ENCODE assay signal across 8 cellular contexts in genomic region chr14:106844608-106845285, GRCh38.
DNase-seq lines count a peak whose midpoint lies in the region; ATAC-seq, FAIRE-seq and TF ChIP-seq lines count a peak whose summit lies in the region.

No MANE protein-coding gene starts in this region.

- H2AFZ ChIP-seq in PC-3 (ENCODE audit: low read length), result peak overlapping the region; percentile 94

- H3K4me2 ChIP-seq in PC-3 (ENCODE audit: low read length), result peak overlapping the region; percentile 95

- peak overlapping the region; percentile 78 for H3K27ac ChIP-seq in PC-3 (ENCODE audit: low read length)

- H3F3A ChIP-seq in PC-3 (ENCODE audit: low read length, unreplicated experiment), result no peaks in the 10 kb centered on the region

- no peak for TF ChIP-seq CTCF in PC-3 (conservative IDR thresholded peaks at IDR 0.05; ENCODE audit: low read depth, low read length)

- H3K9ac ChIP-seq in PC-3 (ENCODE audit: low read length), result peak overlapping the region; percentile 76

- peaks cover 41% of the 10 kb centered on the region for H3K27me3 Mint-ChIP-seq in activated T-helper 2 cell treated with anti-CD3 and anti-CD28 coated beads, Interferon-gamma antibody, Interleukin-2, Interleukin-4, amounts not matched to agents 10 μg/mL and 5 μg/mL and 100 μg/mL, durations not matched to agents 14 hours and 24 hours and 36 hours (ENCODE audit: low read depth)
- H3K27me3 Mint-ChIP-seq in immature natural killer cell (ENCODE audit: low read depth in 3 of 3), result peaks cover 0 to 12% (median 6%) of the 10 kb centered on the region in 3 donors

- H3K9me3 Mint-ChIP-seq in activated T-helper 2 cell treated with anti-CD3 and anti-CD28 coated beads, Interferon-gamma antibody, Interleukin-2, Interleukin-4, amounts not matched to agents 10 μg/mL and 5 μg/mL and 100 μg/mL, durations not matched to agents 14 hours and 24 hours and 36 hours, result no peaks in the 10 kb centered on the region
- H3K9me3 Mint-ChIP-seq in immature natural killer cell, result no peaks in the 10 kb centered on the region

- POLR2A ChIA-PET in PC-3 (lab: Charles Lee; ENCODE audit: unreplicated experiment), result no interaction called here

- H4K20me1 ChIP-seq in PC-3 (ENCODE audit: low read length), result no peaks in the 10 kb centered on the region

- no peaks in the 10 kb centered on the region for H3K36me3 Mint-ChIP-seq in activated T-helper 2 cell treated with anti-CD3 and anti-CD28 coated beads, Interferon-gamma antibody, Interleukin-2, Interleukin-4, amounts not matched to agents 10 μg/mL and 5 μg/mL and 100 μg/mL, durations not matched to agents 14 hours and 24 hours and 36 hours (ENCODE audit: low read depth)
- H3K36me3 Mint-ChIP-seq in immature natural killer cell, result no peaks in the 10 kb centered on the region

- no peaks in the 10 kb centered on the region for H3K27me3 ChIP-seq in PC-3 (ENCODE audit: low read length)

- no TSS peak for BruUV-seq in PC-3 (replicated peaks; lab: Mats Ljungman, UMichigan)

- TF ChIP-seq POLR2A in GM12891 (IDR thresholded peaks at IDR 0.05; ENCODE audit: low read depth, low read length), result no peak

- H3K4me1 ChIP-seq in PC-3 (ENCODE audit: insufficient read depth, low read length), result peaks cover 52% of the 10 kb centered on the region

- ATAC-seq in HG02884 (IDR thresholded peaks at IDR 0.05; ENCODE audit: unreplicated experiment) (peak; percentile 42), PC-3 (peak; percentile 58)

- intact Hi-C loops in PC-3 (cut with micrococcal nuclease), result no loop called here
- intact Hi-C loops in activated T-helper 2 cell treated with anti-CD3 and anti-CD28 coated beads, Interferon-gamma antibody, Interleukin-2, Interleukin-4, amounts not matched to agents 10 μg/mL and 5 μg/mL and 100 μg/mL, durations not matched to agents 14 hours and 24 hours and 36 hours (cut with micrococcal nuclease), result loop anchor here (1.0 kb wide), 1 partner anchor 28 kb away; no protein-coding TSS in a partner anchor

- H3K27ac Mint-ChIP-seq in activated T-helper 2 cell treated with anti-CD3 and anti-CD28 coated beads, Interferon-gamma antibody, Interleukin-2, Interleukin-4, amounts not matched to agents 10 μg/mL and 5 μg/mL and 100 μg/mL, durations not matched to agents 14 hours and 24 hours and 36 hours, result peak overlapping the region; percentile 62
- H3K27ac Mint-ChIP-seq in immature natural killer cell, result peak overlapping the region; percentile 92 to 97 (median 94)

- H3K9me3 ChIP-seq in PC-3 (ENCODE audit: low read length), result no peaks in the 10 kb centered on the region

- H3K4me3 ChIP-seq in PC-3 (ENCODE audit: low read length), result peak overlapping the region; percentile 83

- H3K36me3 ChIP-seq in PC-3 (ENCODE audit: low read depth, low read length), result no peaks in the 10 kb centered on the region

- DNase-seq in GM12891 (ENCODE audit: insufficient read length, low spot score) (no peak), PC-3 (peak; percentile 51), immature natural killer cell (peak; percentile 81 to 86 (median 85)), retina (no peak), islet precursor cell (no peak)
- peak; percentile 46 for DNase-seq in activated T-helper 2 cell treated with anti-CD3 and anti-CD28 coated beads, Interferon-gamma antibody, Interleukin-2, Interleukin-4, amounts not matched to agents 10 μg/mL and 5 μg/mL and 100 μg/mL, durations not matched to agents 14 hours and 24 hours and 36 hours (ENCODE audit: low spot score)
- DNase-seq in stimulated activated CD4-positive, alpha-beta T cell treated with anti-CD3 and anti-CD28 coated beads, Interleukin-4, amount 100 ng/mL, for 24 hours, result peak; percentile 62

- peak overlapping the region; percentile 87 for H3K4me3 Mint-ChIP-seq in activated T-helper 2 cell treated with anti-CD3 and anti-CD28 coated beads, Interferon-gamma antibody, Interleukin-2, Interleukin-4, amounts not matched to agents 10 μg/mL and 5 μg/mL and 100 μg/mL, durations not matched to agents 14 hours and 24 hours and 36 hours (ENCODE audit: low read depth)
- peak overlapping the region; percentile 94 to 99 (median 97) for H3K4me3 Mint-ChIP-seq in immature natural killer cell

- H3K9me2 ChIP-seq in PC-3 (replicated peaks; ENCODE audit: low read length), result no peaks in the 10 kb centered on the region

- CTCF ChIA-PET in PC-3 (lab: Charles Lee), result interaction anchor here (1.1 kb wide), 1 partner anchor 28 kb away, joined by 5 read pairs; no protein-coding TSS in a partner anchor

- no peak for FAIRE-seq in GM12891 (lab: Jason Lieb, UNC)

- peaks cover 31% of the 10 kb centered on the region for H3K4me1 Mint-ChIP-seq in activated T-helper 2 cell treated with anti-CD3 and anti-CD28 coated beads, Interferon-gamma antibody, Interleukin-2, Interleukin-4, amounts not matched to agents 10 μg/mL and 5 μg/mL and 100 μg/mL, durations not matched to agents 14 hours and 24 hours and 36 hours (ENCODE audit: low read depth)
- peaks cover 35 to 45% of the 10 kb centered on the region in 2 donors for H3K4me1 Mint-ChIP-seq in immature natural killer cell

- H3K79me2 ChIP-seq in PC-3 (ENCODE audit: low read length), result no peaks in the 10 kb centered on the region

TF ChIP-seq in GM12891, 5 proteins besides CTCF, POLR2A, EP300 and RAD21:
- TF ChIP-seq POLR2AphosphoS5 (IDR thresholded peaks at IDR 0.05; ENCODE audit: low read depth, low read length) (no peak), POU2F2 (IDR thresholded peaks at IDR 0.05; ENCODE audit: low read depth, low read length) (0 out of 2 replicates have a peak, but pooled peaks have one; percentile 18), SPI1 (IDR thresholded peaks at IDR 0.05; ENCODE audit: low read depth, low read length) (peak; percentile 87)
TF ChIP-seq in GM12891: peak in this region for 2.

Comparison
In these comparisons a context has a peak if more than half of its experiments do, and no peak if none do; other contexts are left out.
1. DNase-seq: peak in PC-3 (single experiment), activated T-helper 2 cell treated with anti-CD3 and anti-CD28 coated beads, Interferon-gamma antibody, Interleukin-2, Interleukin-4, amounts not matched to agents 10 μg/mL and 5 μg/mL and 100 μg/mL, durations not matched to agents 14 hours and 24 hours and 36 hours (single experiment), immature natural killer cell (3 of 3) and stimulated activated CD4-positive, alpha-beta T cell treated with anti-CD3 and anti-CD28 coated beads, Interleukin-4, amount 100 ng/mL, for 24 hours (single experiment); none in GM12891 (single experiment), retina (single experiment) and islet precursor cell (single experiment).